Comparison of ENCODE assay signal across 12 cellular contexts in the genomic region with DNA sequence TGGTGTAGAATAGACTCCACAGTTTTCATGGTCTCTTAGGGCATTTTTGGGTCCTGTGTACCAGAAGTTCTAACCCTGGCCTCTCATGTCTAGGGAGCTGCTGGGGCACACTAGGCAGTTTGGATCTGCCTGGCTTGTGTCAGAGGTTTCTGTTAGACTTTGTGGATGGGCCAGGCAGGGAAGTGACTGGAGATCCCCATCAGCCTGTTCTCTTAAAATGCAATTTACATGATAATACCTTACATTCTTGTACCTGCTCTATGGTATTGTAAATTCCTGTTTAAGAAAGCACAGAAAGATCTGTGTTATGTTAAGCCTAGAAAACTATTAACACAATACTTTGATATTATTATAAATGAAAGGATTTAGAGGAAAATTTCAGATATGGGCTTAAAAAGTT.
"Had no signal": no experiment of that assay in that cellular context is flagged by ENCODE, and none has a peak within 500 bp of the region (broad histone marks: within the 10 kb centered on the region; RNA-seq: fewer than 3 reads in every experiment).

No MANE protein-coding gene starts in this region.

- H3K4me3 ChIP-seq: ascending aorta, gastroesophageal sphincter, lung, pancreas, upper lobe of right lung had no signal

- H3K27ac Mint-ChIP-seq: activated naive CD4-positive, alpha-beta T cell treated with anti-CD3 and anti-CD28 coated beads, Interleukin-2, amount 10 ng/mL, durations not matched to agents 7 days and 5 days; activated T-helper 2 cell treated with anti-CD3 and anti-CD28 coated beads, Interferon-gamma antibody, Interleukin-2, Interleukin-4, amounts not matched to agents 10 μg/mL and 5 μg/mL and 100 μg/mL, durations not matched to agents 14 hours and 24 hours and 36 hours; stimulated activated naive CD8-positive, alpha-beta T cell treated with anti-CD3 and anti-CD28 coated beads, Interleukin-15, Interleukin-2, amounts not matched to agents 100 ng/mL and 50 ng/mL, for 24 hours had no signal

- H3K27ac ChIP-seq: ascending aorta, gastroesophageal sphincter, pancreas, upper lobe of right lung had no signal

- H3K4me1 ChIP-seq: ascending aorta, pancreas, upper lobe of right lung had no signal

- DNase-seq: activated CD4-positive, alpha-beta T cell treated with anti-CD3 and anti-CD28 coated beads, Interleukin-2, amount 50 U/mL, for 4 hours; activated CD4-positive, CD25-positive, alpha-beta regulatory T cell treated with anti-CD3 and anti-CD28 coated beads, Interleukin-2, amount 50 U/mL, for 72 hours; activated naive CD4-positive, alpha-beta T cell treated with anti-CD3 and anti-CD28 coated beads, Interleukin-2, amount 10 ng/mL, durations not matched to agents 7 days and 5 days; activated T-cell treated with anti-CD3 and anti-CD28 coated beads, Interleukin-2, amount 50 U/mL, for 1 hour; pancreas; upper lobe of right lung had no signal

- H3K27me3 ChIP-seq: ascending aorta, gastroesophageal sphincter, pancreas, upper lobe of right lung had no signal

- H3K4me3 Mint-ChIP-seq: activated naive CD4-positive, alpha-beta T cell treated with anti-CD3 and anti-CD28 coated beads, Interleukin-2, amount 10 ng/mL, durations not matched to agents 7 days and 5 days; neural crest cell; stimulated activated naive CD8-positive, alpha-beta T cell treated with anti-CD3 and anti-CD28 coated beads, Interleukin-15, Interleukin-2, amounts not matched to agents 100 ng/mL and 50 ng/mL, for 24 hours had no signal

- H3K4me1 Mint-ChIP-seq: activated naive CD4-positive, alpha-beta T cell treated with anti-CD3 and anti-CD28 coated beads, Interleukin-2, amount 10 ng/mL, durations not matched to agents 7 days and 5 days had no signal

- H3K36me3 ChIP-seq: ascending aorta, gastroesophageal sphincter, pancreas, upper lobe of right lung had no signal

- H3K9me3 Mint-ChIP-seq: activated T-helper 2 cell treated with anti-CD3 and anti-CD28 coated beads, Interferon-gamma antibody, Interleukin-2, Interleukin-4, amounts not matched to agents 10 μg/mL and 5 μg/mL and 100 μg/mL, durations not matched to agents 14 hours and 24 hours and 36 hours had no signal

- H3K36me3 Mint-ChIP-seq: activated naive CD4-positive, alpha-beta T cell treated with anti-CD3 and anti-CD28 coated beads, Interleukin-2, amount 10 ng/mL, durations not matched to agents 7 days and 5 days had no signal

- H3K27me3 Mint-ChIP-seq: activated naive CD4-positive, alpha-beta T cell treated with anti-CD3 and anti-CD28 coated beads, Interleukin-2, amount 10 ng/mL, durations not matched to agents 7 days and 5 days had no signal

- H3K9me3 ChIP-seq: ascending aorta, gastroesophageal sphincter, pancreas, upper lobe of right lung had no signal
